Comparison of ENCODE assay signal across 1 cellular context in genomic region chr4:70915874-70916559, GRCh38.
TF ChIP-seq lines count a peak whose summit lies in the region.

No MANE protein-coding gene starts in this region.

TF ChIP-seq in GM12878, 131 proteins besides CTCF, POLR2A, EP300 and RAD21 (continues in another document):
- TF ChIP-seq IRF4 (IDR thresholded peaks at IDR 0.05; ENCODE audit: low read depth, low read length) (no peak), YY1 (IDR thresholded peaks at IDR 0.05; ENCODE audit: low read depth, low read length) (peak; percentile 44; the same call in 1 of the 2 replicates), MAX (IDR thresholded peaks at IDR 0.05; ENCODE audit: low read depth, low read length) (no peak), ATF2 (IDR thresholded peaks at IDR 0.05; ENCODE audit: low read length) (peak; percentile 68), KAT2A (conservative IDR thresholded peaks at IDR 0.05; ENCODE audit: control insufficient read depth, low read depth, low read length) (no peak), JUNB (IDR thresholded peaks at IDR 0.05) (peak; percentile 91), ZNF687 (IDR thresholded peaks at IDR 0.05) (peak; percentile 98), ZNF622 (IDR thresholded peaks at IDR 0.05) (no peak), EED (IDR thresholded peaks at IDR 0.05; ENCODE audit: low read depth) (0 out of 2 replicates have a peak, but pooled peaks have one; percentile 37), RFX5 (IDR thresholded peaks at IDR 0.05; ENCODE audit: low read depth, low read length) (no peak), ZNF592 (IDR thresholded peaks at IDR 0.05) (peak; percentile 98), MEF2B (IDR thresholded peaks at IDR 0.05; ENCODE audit: partially characterized antibody, poor library complexity, severe bottlenecking) (peak; percentile 65), ZBTB11 (CRISPR knock-in tag; IDR thresholded peaks at IDR 0.05) (peak; percentile 29; the same call in 1 of the 2 replicates), LARP7 (IDR thresholded peaks at IDR 0.05) (no peak), ZBED1 (IDR thresholded peaks at IDR 0.05; ENCODE audit: borderline replicate concordance) (no peak), SREBF1 (IDR thresholded peaks at IDR 0.05; ENCODE audit: low read length) (no peak), CHD1 (IDR thresholded peaks at IDR 0.05; ENCODE audit: low read depth, low read length) (no peak), NFIC (IDR thresholded peaks at IDR 0.05; ENCODE audit: low read depth, low read length) (peak; percentile 68; the same call in 1 of the 2 replicates), BHLHE40 (IDR thresholded peaks at IDR 0.05; ENCODE audit: borderline replicate concordance in 1 of 2, low read depth in 2 of 2, low read length in 1 of 2) (peak; percentile 37 to 50; a peak in 2 of 4 replicates), POLR2AphosphoS5 (IDR thresholded peaks at IDR 0.05; ENCODE audit: low read length) (no peak), FOXM1 (IDR thresholded peaks at IDR 0.05; ENCODE audit: low read depth, low read length) (peak; percentile 67; the same call in 1 of the 2 replicates), USF2 (IDR thresholded peaks at IDR 0.05; ENCODE audit: borderline replicate concordance, low read depth, low read length) (no peak), SMAD5 (IDR thresholded peaks at IDR 0.05; ENCODE audit: low read depth) (no peak), JUND (IDR thresholded peaks at IDR 0.05; ENCODE audit: low read depth, low read length) (no peak), CREM (IDR thresholded peaks at IDR 0.05; ENCODE audit: low read depth) (peak; percentile 56; the same call in 1 of the 2 replicates), PKNOX1 (IDR thresholded peaks at IDR 0.05) (peak; percentile 52; the same call in 1 of the 2 replicates), RBBP5 (conservative IDR thresholded peaks at IDR 0.05) (no peak), RUNX3 (IDR thresholded peaks at IDR 0.05; ENCODE audit: low read length) (peak; percentile 67), ZBTB40 (IDR thresholded peaks at IDR 0.05; ENCODE audit: borderline replicate concordance) (no peak), CBFB (IDR thresholded peaks at IDR 0.05; ENCODE audit: low read depth) (peak; percentile 60; the same call in 1 of the 2 replicates), SMC3 (IDR thresholded peaks at IDR 0.05; ENCODE audit: borderline replicate concordance, low read length) (no peak), PML (IDR thresholded peaks at IDR 0.05; ENCODE audit: low read length) (peak; percentile 68; the same call in 1 of the 2 replicates), NRF1 (conservative IDR thresholded peaks at IDR 0.05; ENCODE audit: low read depth, low read length) (no peak), ATF7 (IDR thresholded peaks at IDR 0.05; ENCODE audit: low read depth) (no peak), TAF1 (IDR thresholded peaks at IDR 0.05; ENCODE audit: borderline replicate concordance, low read depth, low read length) (no peak), NKRF (conservative IDR thresholded peaks at IDR 0.05) (no peak), TBL1XR1 (IDR thresholded peaks at IDR 0.05; ENCODE audit: low read depth, low read length) (no peak), CREB1 (IDR thresholded peaks at IDR 0.05; ENCODE audit: low read depth) (peak; percentile 43; the same call in 1 of the 2 replicates), GABPA (IDR thresholded peaks at IDR 0.05; ENCODE audit: low read depth) (no peak)
